Comparison of ENCODE assay signal across 8 cellular contexts in the genomic region with DNA sequence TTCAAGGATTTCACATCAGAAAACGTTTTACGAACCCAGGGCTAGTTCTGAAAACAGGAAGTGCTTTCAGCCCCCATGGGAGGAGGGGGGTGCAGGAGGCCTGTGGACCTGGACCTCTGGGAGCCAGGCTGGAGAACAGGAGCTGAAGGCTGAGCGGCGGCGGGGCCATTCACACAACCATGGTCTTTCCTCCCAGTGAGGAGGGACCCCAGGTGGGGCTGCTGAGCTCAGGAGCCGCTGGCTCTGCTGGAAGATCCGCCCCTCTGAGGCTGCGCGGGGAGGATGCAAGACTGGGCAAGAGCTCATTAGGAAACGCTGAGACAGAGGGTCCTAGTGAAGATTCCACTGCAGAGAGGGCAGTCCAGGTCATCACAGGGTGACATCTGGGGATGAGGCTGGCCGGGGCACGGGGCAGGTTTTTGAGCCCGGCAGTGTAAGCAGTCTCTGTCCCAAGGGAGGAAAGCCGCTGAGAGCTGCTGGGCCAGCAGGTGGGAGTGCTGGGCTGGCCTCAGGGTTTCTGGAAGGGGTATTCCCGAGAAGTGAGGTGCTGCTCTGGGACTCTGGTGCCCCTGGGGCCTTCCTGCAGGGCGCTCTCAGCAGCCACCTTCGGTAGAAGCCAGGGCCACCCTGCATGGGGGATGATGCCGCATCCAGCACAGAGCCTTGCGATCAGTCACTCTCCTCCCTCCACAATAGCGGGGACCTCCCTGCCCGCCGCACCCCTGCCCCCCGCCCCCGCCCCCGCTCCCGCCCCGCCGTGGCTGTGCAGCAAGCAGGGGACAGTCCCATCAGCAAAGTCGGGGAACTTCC. TPM values are rescaled to one million over a fixed set of nuclear protein-coding genes. Genes with fewer than 3 reads are reported as not detected.
DNase-seq lines count a peak whose midpoint lies in the region; ATAC-seq, FAIRE-seq and TF ChIP-seq lines count a peak whose summit lies in the region.

No MANE protein-coding gene starts in this region.

- WGBS in pancreas, 2 donors = 21 to 22% methylated on average over 28 to 29 of the region's 29 CpGs

- intact Hi-C loops in pancreas (cut with DNase I) = loop anchor here in 1 of 3 donors (10.0 kb wide), 1 partner anchor 85 kb away; no protein-coding TSS in a partner anchor

- H3K27me3 ChIP-seq in pancreas = no peaks in the 10 kb centered on the region
- no peaks in the 10 kb centered on the region for H3K27me3 ChIP-seq in HAP-1 (ENCODE audit: low read depth)

- H3K4me3 ChIP-seq in fibroblast of mammary gland (ENCODE audit: control insufficient read depth, low read depth, low read length) (peak overlapping the region; percentile 20), pancreas (peak overlapping the region; percentile 10 to 43 (median 18)), HAP-1 (no peak overlapping the region)

- TF ChIP-seq CTCF in fibroblast of mammary gland (conservative IDR thresholded peaks at IDR 0.05; ENCODE audit: control insufficient read depth, insufficient read depth, low read depth, low read length) (peak; percentile 14), pancreas (IDR thresholded peaks at IDR 0.05) (no peak)

- peak; percentile 24 for TF ChIP-seq POLR2A in GM18951 (IDR thresholded peaks at IDR 0.05; ENCODE audit: extremely low read depth, insufficient read depth, insufficient read length)

- peak; percentile 39 for ATAC-seq in HG03442 (IDR thresholded peaks at IDR 0.05; ENCODE audit: unreplicated experiment)
- peak; percentile 9 to 70 (median 48) for ATAC-seq in pancreas

- in situ Hi-C loops in GM18951 (cut with MboI; ENCODE audit: low sequenced_read_pairs, unreplicated experiment) = no loop called here
- in situ Hi-C loops in HAP-1 (cut with MboI; ENCODE audit: low sequenced_read_pairs) = no loop called here

- H3K27ac ChIP-seq in pancreas = peak overlapping the region in 1 of 4 donors; percentile 9

- DNase-seq in activated CD4-positive, alpha-beta T cell treated with anti-CD3 and anti-CD28 coated beads, Interleukin-2, amount 50 U/mL, for 1 hour = peak; percentile 25
- DNase-seq in fibroblast of mammary gland (ENCODE audit: low read depth) (peak; percentile 31), pancreas (peak in 2 of 6 donors; percentile 58 to 65), HAP-1 (ENCODE audit: low spot score in 2 of 2) (no peak), occipital lobe (lab: John Stamatoyannopoulos, UW) (no peak), frontal cortex (ENCODE audit: low spot score in 2 of 2) (no peak)

- peaks cover 0 to 3% (median 0%) of the 10 kb centered on the region in 3 donors for H3K4me1 ChIP-seq in pancreas
- no peaks in the 10 kb centered on the region for H3K4me1 ChIP-seq in HAP-1

- H3K9me3 ChIP-seq in pancreas (no peaks in the 10 kb centered on the region), HAP-1 (no peaks in the 10 kb centered on the region; the same call in 1 of the 2 replicates)

- FAIRE-seq in pancreas (lab: Jason Lieb, UNC) (no peak), frontal cortex (lab: Jason Lieb, UNC) (no peak)

- H3K36me3 ChIP-seq in pancreas (no peaks in the 10 kb centered on the region), HAP-1 (replicated peaks) (no peaks in the 10 kb centered on the region)

RNA-seq across cellular contexts. Expression of gene MX2, which starts 7.5 kb away (rescaled TPM):
- total RNA-seq in pancreas (1 to 10 TPM; 2.0 to 5.4 (median 4.5) TPM), occipital lobe (0.62 TPM), frontal cortex (0.41 TPM)
- polyA plus RNA-seq in pancreas = 1 to 10 TPM; 3.2 to 3.3 TPM

RNA-seq across cellular contexts. Expression of gene FAM3B, which starts 52.7 kb away (rescaled TPM):
- 100 to 1,000 TPM in 4 of 6 donors, 10 to 100 TPM in 2; 80.5 to 142 (median 112) TPM for total RNA-seq in pancreas
- polyA plus RNA-seq in pancreas = 100 to 1,000 TPM in 1 of 2 donors, 10 to 100 TPM in 1; 71.9 to 107 TPM
- not detected for total RNA-seq in occipital lobe
- not detected for total RNA-seq in frontal cortex

RNA-seq across cellular contexts. Expression of gene MX1, which starts 56.7 kb away (rescaled TPM):
- total RNA-seq in pancreas (10 to 100 TPM in 3 of 6 donors, 1 to 10 TPM in 3; 4.9 to 21.4 (median 10.0) TPM), occipital lobe (12.2 TPM), frontal cortex (5.7 TPM)
- 10 to 100 TPM; 10.3 to 12.0 TPM for polyA plus RNA-seq in pancreas

Comparison
In these comparisons a context has a peak if more than half of its experiments do, and no peak if none do; other contexts are left out.
1. DNase-seq: peak in activated CD4-positive, alpha-beta T cell treated with anti-CD3 and anti-CD28 coated beads, Interleukin-2, amount 50 U/mL, for 1 hour (single experiment) and fibroblast of mammary gland (single experiment); none in HAP-1 (0 of 2), occipital lobe (single experiment) and frontal cortex (0 of 2).
2. RNA of gene FAM3B, which starts 52.7 kb away (total RNA-seq): 80.5 to 142 TPM in pancreas; not detected in occipital lobe (single experiment) and not detected in frontal cortex (single experiment); every median in the first group is over 10 times any median in the second.